9 cellular contexts compared by ENCODE assay signal in genomic region chr21:33231526-33231925, GRCh38. TPM values are rescaled to one million over a fixed set of nuclear protein-coding genes. Genes with fewer than 3 reads are reported as not detected.
A peak's percentile ranks its signal among the peaks of the same experiment; 100 is the strongest.
DNase-seq lines count a peak whose midpoint lies in the region; ATAC-seq, FAIRE-seq and TF ChIP-seq lines count a peak whose summit lies in the region.
"Had no signal": no experiment of that assay in that cellular context is flagged by ENCODE, and none has a peak within 500 bp of the region (broad histone marks: within the 10 kb centered on the region; RNA-seq: fewer than 3 reads in every experiment).

No MANE protein-coding gene starts in this region.

- POLR2A ChIA-PET in A673 (lab: Charles Lee; ENCODE audit: low non-redundant PET): no interaction called here

- BruUV-seq in A673 (replicated peaks; lab: Mats Ljungman, UMichigan): no TSS peak

- peaks cover 2% of the 10 kb centered on the region for H3K9me3 Mint-ChIP-seq in astrocyte (ENCODE audit: unreplicated experiment)
- H3K9me3 Mint-ChIP-seq in nephron progenitor cell: peaks cover 10% of the 10 kb centered on the region

- H3K4me3 ChIP-seq in A673 (ENCODE audit: low read depth, low read length, poor library complexity, severe bottlenecking): peak overlapping the region; percentile 76
- H3K4me3 ChIP-seq in MM.1S (ENCODE audit: low read length): peak overlapping the region; percentile 89
- no peak overlapping the region for H3K4me3 ChIP-seq in astrocyte (ENCODE audit: insufficient read depth, low read depth, low read length)

- TF ChIP-seq CTCF in A673 (conservative IDR thresholded peaks at IDR 0.05; ENCODE audit: low read depth, low read length): no peak
- no peak for TF ChIP-seq CTCF in MM.1S (IDR thresholded peaks at IDR 0.05; ENCODE audit: low read length)
- TF ChIP-seq CTCF in astrocyte (IDR thresholded peaks at IDR 0.05; ENCODE audit: insufficient read depth, low read depth, low read length): no peak
- TF ChIP-seq CTCF in nephron progenitor cell (IDR thresholded peaks at IDR 0.05): no peak

- ATAC-seq in HG03469 (IDR thresholded peaks at IDR 0.05; ENCODE audit: unreplicated experiment): no peak

- H3K9ac ChIP-seq in MM.1S (ENCODE audit: low read length) (peak overlapping the region; percentile 87; the same call in 1 of the 2 replicates), astrocyte (ENCODE audit: low read length) (no peak overlapping the region)

- peaks cover 39% of the 10 kb centered on the region for H3K4me1 ChIP-seq in A673 (ENCODE audit: insufficient read depth, low read length, poor library complexity, severe bottlenecking)
- H3K4me1 ChIP-seq in MM.1S (ENCODE audit: low read length): peaks cover 56% of the 10 kb centered on the region
- H3K4me1 ChIP-seq in astrocyte (ENCODE audit: insufficient read depth, low read length): peaks cover 6% of the 10 kb centered on the region

- H3K4me3 Mint-ChIP-seq in astrocyte (ENCODE audit: unreplicated experiment) (peak overlapping the region; percentile 95), nephron progenitor cell (peak overlapping the region; percentile 86)

- H3K27ac Mint-ChIP-seq in astrocyte (ENCODE audit: unreplicated experiment) (no peak overlapping the region), nephron progenitor cell (no peak overlapping the region)

- FAIRE-seq in astrocyte (lab: Jason Lieb, UNC): no peak

- H2AFZ ChIP-seq in MM.1S (ENCODE audit: low read length): no peak overlapping the region
- no peak overlapping the region for H2AFZ ChIP-seq in astrocyte (ENCODE audit: low read depth, low read length)

- H3K27ac ChIP-seq in A673 (ENCODE audit: low read depth, low read length, poor library complexity, severe bottlenecking) (no peak overlapping the region), MM.1S (ENCODE audit: low read length) (peak overlapping the region; percentile 65; the same call in 1 of the 2 replicates), astrocyte (ENCODE audit: low read depth, low read length) (no peak overlapping the region)

- H3F3A ChIP-seq in MM.1S (ENCODE audit: insufficient read depth, low read length): peaks cover 51% of the 10 kb centered on the region

- H3K36me3 ChIP-seq in A673 (ENCODE audit: insufficient read depth, low read length, poor library complexity, severe bottlenecking): no peaks in the 10 kb centered on the region
- H3K36me3 ChIP-seq in MM.1S (replicated peaks; ENCODE audit: insufficient read depth, low read length): peaks cover 5% of the 10 kb centered on the region; the same call in 1 of the 2 replicates
- H3K36me3 ChIP-seq in astrocyte (ENCODE audit: insufficient read depth, low read length): no peaks in the 10 kb centered on the region

- H3K27me3 Mint-ChIP-seq in astrocyte (ENCODE audit: low read depth, unreplicated experiment): no peaks in the 10 kb centered on the region
- peaks cover 6% of the 10 kb centered on the region for H3K27me3 Mint-ChIP-seq in nephron progenitor cell (ENCODE audit: low read depth, poor library complexity)

- H3K4me2 ChIP-seq in MM.1S (ENCODE audit: low read depth, low read length) (peak overlapping the region; percentile 94), astrocyte (ENCODE audit: low read length) (peak overlapping the region; percentile 2)

- H3K27me3 ChIP-seq in A673 (replicated peaks; ENCODE audit: insufficient read depth, low read depth, low read length, poor library complexity) (no peaks in the 10 kb centered on the region), MM.1S (replicated peaks; ENCODE audit: insufficient read depth, low read length) (no peaks in the 10 kb centered on the region), astrocyte (ENCODE audit: insufficient read depth, low read length) (peaks cover 5% of the 10 kb centered on the region)

- no peaks in the 10 kb centered on the region for H3K36me3 Mint-ChIP-seq in astrocyte (ENCODE audit: low read depth, unreplicated experiment)
- peaks cover 19% of the 10 kb centered on the region for H3K36me3 Mint-ChIP-seq in nephron progenitor cell (ENCODE audit: low read depth)

- CTCF ChIA-PET in A673 (lab: Charles Lee): no interaction called here

- H4K20me1 ChIP-seq in MM.1S (ENCODE audit: insufficient read depth, low read length) (no peaks in the 10 kb centered on the region), astrocyte (ENCODE audit: insufficient read depth, low read length) (peaks cover 12% of the 10 kb centered on the region)

- H3K9me3 ChIP-seq in A673 (ENCODE audit: low read depth, low read length, poor library complexity, severe bottlenecking) (no peaks in the 10 kb centered on the region), MM.1S (replicated peaks; ENCODE audit: insufficient read depth, low read length) (no peaks in the 10 kb centered on the region), astrocyte (ENCODE audit: insufficient read depth, low read depth, low read length) (no peaks in the 10 kb centered on the region)

- intact Hi-C loops in A673 (cut with micrococcal nuclease; ENCODE audit: unreplicated experiment): no loop called here

- H3K4me1 Mint-ChIP-seq in astrocyte (ENCODE audit: low read depth, unreplicated experiment): peaks cover 40% of the 10 kb centered on the region
- H3K4me1 Mint-ChIP-seq in nephron progenitor cell: peaks cover 15% of the 10 kb centered on the region

- no peaks in the 10 kb centered on the region for H3K9me2 ChIP-seq in MM.1S (replicated peaks; ENCODE audit: insufficient read depth, low read length)

- H3K79me2 ChIP-seq in MM.1S (ENCODE audit: low read length): peaks cover 65% of the 10 kb centered on the region
- H3K79me2 ChIP-seq in astrocyte (ENCODE audit: insufficient read depth, low read length): peaks cover 41% of the 10 kb centered on the region

- DNase-seq in A673 (ENCODE audit: low spot score) (no peak), MM.1S (no peak), astrocyte (ENCODE audit: low read depth) (no peak), nephron progenitor cell (no peak), medulla oblongata (ENCODE audit: extremely low spot score) (no peak), foreskin melanocyte (no peak), midbrain (lab: John Stamatoyannopoulos, UW) (no peak)
- DNase-seq: NCI-H1092 treated with DMSO at 0.1 percent for 48 hours had no signal

RNA-seq across cellular contexts. Expression of gene IFNAR2, which starts 1.8 kb away (rescaled TPM):
- total RNA-seq in A673 (2021) (21.5 and 28.2 TPM in 2 replicates), astrocyte (23.3 and 26.7 TPM in 2 replicates)

RNA-seq across cellular contexts. Expression of gene IL10RB, which starts 34.6 kb away (rescaled TPM):
- 11.1 and 12.7 TPM in 2 replicates for total RNA-seq in A673 (2021)
- total RNA-seq in astrocyte: 14.0 and 17.0 TPM in 2 replicates
